9 cellular contexts compared by ENCODE assay signal in the genomic region with DNA sequence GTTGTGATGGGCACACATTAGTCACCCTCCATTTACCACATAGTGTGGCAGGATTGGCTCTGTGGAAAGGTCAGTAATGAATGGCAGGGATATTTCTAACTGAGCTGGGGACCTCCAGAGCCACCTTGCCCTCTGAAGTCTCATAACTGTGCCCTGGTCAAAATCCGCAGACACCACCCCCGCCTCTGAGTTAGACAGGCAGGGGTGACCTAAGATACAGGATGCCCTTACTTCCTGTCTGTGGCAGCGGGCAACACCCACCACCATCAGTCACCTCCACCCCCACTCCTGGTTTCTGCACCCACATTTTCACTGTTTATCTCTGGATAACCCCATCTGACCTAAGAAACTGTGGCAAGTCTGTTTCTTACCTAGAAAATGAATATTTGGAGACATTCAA. TPM values are rescaled to one million over a fixed set of nuclear protein-coding genes. Genes with fewer than 3 reads are reported as not detected.
A peak's percentile ranks its signal among the peaks of the same experiment; 100 is the strongest.
DNase-seq lines count a peak whose midpoint lies in the region; ATAC-seq, FAIRE-seq and TF ChIP-seq lines count a peak whose summit lies in the region.
"Had no signal": no experiment of that assay in that cellular context is flagged by ENCODE, and none has a peak within 500 bp of the region (broad histone marks: within the 10 kb centered on the region; RNA-seq: fewer than 3 reads in every experiment).

No MANE protein-coding gene starts in this region.

- H3K9me3 Mint-ChIP-seq in T-cell, result no peaks in the 10 kb centered on the region
- no peaks in the 10 kb centered on the region for H3K9me3 Mint-ChIP-seq in activated naive CD4-positive, alpha-beta T cell treated with anti-CD3 and anti-CD28 coated beads, Interleukin-2, amount 50 U/mL, for 72 hours

- H3K4me3 ChIP-seq in hepatocyte (no peak overlapping the region), small intestine (ENCODE audit: low read depth in 1 of 2, low read length in 2 of 2) (no peak overlapping the region)

- DNase-seq in T-cell (peak in 30 of 34 experiments; percentile 10 to 56 (median 34)), hepatocyte (ENCODE audit: low spot score) (no peak), small intestine (no peak)
- DNase-seq in activated naive CD4-positive, alpha-beta T cell treated with anti-CD3 and anti-CD28 coated beads, Interleukin-2, amount 50 U/mL, for 72 hours (ENCODE audit: low spot score in 2 of 2), result peak; percentile 46 to 90
- peak; percentile 58 to 73 for DNase-seq in stimulated activated CD8-positive, alpha-beta memory T cell treated with anti-CD3 and anti-CD28 coated beads, Interleukin-7, amount 100 ng/mL, for 4 hours (ENCODE audit: low read depth in 2 of 2)

- no peaks in the 10 kb centered on the region for H3K27me3 ChIP-seq in hepatocyte
- no peaks in the 10 kb centered on the region for H3K27me3 ChIP-seq in small intestine (ENCODE audit: control insufficient read depth in 2 of 2, insufficient read depth in 2 of 2, low read length in 2 of 2)

- H3K9me3 ChIP-seq in hepatocyte (ENCODE audit: low read depth) (no peaks in the 10 kb centered on the region), small intestine (ENCODE audit: control insufficient read depth, low read depth) (no peaks in the 10 kb centered on the region)

- H3K4me2 ChIP-seq in hepatocyte, result no peak overlapping the region

- no peaks in the 10 kb centered on the region for H3K36me3 Mint-ChIP-seq in T-cell
- H3K36me3 Mint-ChIP-seq in activated naive CD4-positive, alpha-beta T cell treated with anti-CD3 and anti-CD28 coated beads, Interleukin-2, amount 50 U/mL, for 72 hours, result no peaks in the 10 kb centered on the region

- peak; percentile 67 for ATAC-seq in GM21737 (IDR thresholded peaks at IDR 0.05; ENCODE audit: unreplicated experiment)
- ATAC-seq in T-cell (replicated peaks in 1 of 4), result peak; percentile 79 to 89 (median 88)
- peak; percentile 88 to 95 for ATAC-seq in activated naive CD4-positive, alpha-beta T cell treated with anti-CD3 and anti-CD28 coated beads, Interleukin-2, amount 50 U/mL, for 72 hours
- no peak for ATAC-seq in GM21447 (IDR thresholded peaks at IDR 0.05; ENCODE audit: unreplicated experiment)

- no peaks in the 10 kb centered on the region for H3K79me2 ChIP-seq in hepatocyte
- H3K79me2 ChIP-seq: parathyroid adenoma had no signal

- peaks cover 0 to 1% of the 10 kb centered on the region in 2 donors for H3K27me3 Mint-ChIP-seq in T-cell

- FAIRE-seq in small intestine (lab: Jason Lieb, UNC), result no peak

- H3K27ac Mint-ChIP-seq in T-cell, result peak overlapping the region in 1 of 2 donors; percentile 7
- H3K27ac Mint-ChIP-seq in activated naive CD4-positive, alpha-beta T cell treated with anti-CD3 and anti-CD28 coated beads, Interleukin-2, amount 50 U/mL, for 72 hours, result peak overlapping the region in 1 of 2 donors; percentile 81

- H3K27ac ChIP-seq in hepatocyte, result no peak overlapping the region
- H3K27ac ChIP-seq in small intestine (ENCODE audit: low read depth in 1 of 2, low read length in 1 of 2), result no peak overlapping the region
- H3K27ac ChIP-seq: parathyroid adenoma had no signal

- peak overlapping the region in 2 of 3 donors; percentile 10 to 44 for H3K4me3 Mint-ChIP-seq in T-cell

- no peak overlapping the region for H2AFZ ChIP-seq in hepatocyte
- H2AFZ ChIP-seq: parathyroid adenoma had no signal

- no peaks in the 10 kb centered on the region for H4K20me1 ChIP-seq in hepatocyte (ENCODE audit: insufficient read depth, poor library complexity, severe bottlenecking)

- CTCF ChIA-PET in T-cell (lab: Charles Lee), result interaction anchor here in 1 of 2 donors (0.6 to 1.7 kb wide), 4 partner anchors 9 to 33 kb away, joined by 3 to 7 read pairs (median 5); no protein-coding TSS in a partner anchor

- TF ChIP-seq CTCF in hepatocyte (IDR thresholded peaks at IDR 0.05; ENCODE audit: poor library complexity), result no peak

- POLR2A ChIA-PET in T-cell (lab: Charles Lee), result no interaction called here

- WGBS in hepatocyte (ENCODE audit: low lambda C conversion rate, missing lambda C conversion rate), result 84% methylated on average over 3 of the region's 3 CpGs
- 66 to 91% (median 78%) methylated on average over 3 of the region's 3 CpGs for WGBS in small intestine, 3 donors

- H3K36me3 ChIP-seq in hepatocyte (replicated peaks; ENCODE audit: insufficient read depth, low read depth), result no peaks in the 10 kb centered on the region
- no peaks in the 10 kb centered on the region for H3K36me3 ChIP-seq in small intestine (ENCODE audit: control insufficient read depth in 2 of 2, insufficient read depth in 2 of 2, low read length in 2 of 2)

- no peaks in the 10 kb centered on the region for H3K9me2 ChIP-seq in hepatocyte (replicated peaks; ENCODE audit: insufficient read depth)

- peaks cover 3% of the 10 kb centered on the region for H3K4me1 ChIP-seq in hepatocyte (ENCODE audit: insufficient read depth)
- H3K4me1 ChIP-seq in small intestine (ENCODE audit: control insufficient read depth in 2 of 2, insufficient read depth in 1 of 2, low read depth in 1 of 2, low read length in 1 of 2), result peaks cover 0 to 3% of the 10 kb centered on the region in 2 donors
- H3K4me1 ChIP-seq: parathyroid adenoma had no signal

- peaks cover 40 to 54% (median 48%) of the 10 kb centered on the region in 3 donors for H3K4me1 Mint-ChIP-seq in T-cell

RNA-seq across cellular contexts. Expression of a gene that starts 25.5 kb away (rescaled TPM):
- total RNA-seq in T-cell (10 to 100 TPM in 1 of 5 donors, 1 to 10 TPM in 4; 2.9 to 15.6 (median 4.6) TPM), hepatocyte (6.3 and 7.3 TPM in 2 replicates)
- 10 to 100 TPM; 36.0 to 64.5 TPM for total RNA-seq in activated naive CD4-positive, alpha-beta T cell treated with anti-CD3 and anti-CD28 coated beads, Interleukin-2, amount 50 U/mL, for 72 hours
- polyA plus RNA-seq in hepatocyte (7.6 and 18.1 TPM in 2 replicates), small intestine (1 to 10 TPM in 1 of 3 donors, under 1 TPM in 2; 0.27 to 2.8 (median 0.45) TPM)

RNA-seq across cellular contexts. Expression of a gene that starts 40.6 kb away (rescaled TPM):
- total RNA-seq in T-cell (10 to 100 TPM; 10.5 to 20.8 (median 18.7) TPM), hepatocyte (6.8 and 7.5 TPM in 2 replicates)
- total RNA-seq in activated naive CD4-positive, alpha-beta T cell treated with anti-CD3 and anti-CD28 coated beads, Interleukin-2, amount 50 U/mL, for 72 hours, result 1 to 10 TPM; 3.6 to 5.2 TPM
- polyA plus RNA-seq in hepatocyte (4.0 and 5.3 TPM in 2 replicates), small intestine (1 to 10 TPM; 4.9 to 9.4 (median 5.0) TPM)

RNA-seq across cellular contexts. Expression of a gene that starts 54.7 kb away (rescaled TPM):
- total RNA-seq in T-cell, result not detected
- not detected for total RNA-seq in activated naive CD4-positive, alpha-beta T cell treated with anti-CD3 and anti-CD28 coated beads, Interleukin-2, amount 50 U/mL, for 72 hours
- 0.04 TPM in 1 of 2 replicates, not detected in the other for total RNA-seq in hepatocyte
- polyA plus RNA-seq in hepatocyte, result not detected in 2 replicates
- under 1 TPM in 1 of 3 donors, not detected in 2; 0.01 TPM for polyA plus RNA-seq in small intestine
- total RNA-seq: dermis microvascular lymphatic vessel endothelial cell had no signal

Comparison
In these comparisons a context has a peak if more than half of its experiments do, and no peak if none do; other contexts are left out.
1. DNase-seq: peak in T-cell (30 of 34), activated naive CD4-positive, alpha-beta T cell treated with anti-CD3 and anti-CD28 coated beads, Interleukin-2, amount 50 U/mL, for 72 hours (2 of 2) and stimulated activated CD8-positive, alpha-beta memory T cell treated with anti-CD3 and anti-CD28 coated beads, Interleukin-7, amount 100 ng/mL, for 4 hours (2 of 2); none in hepatocyte (single experiment) and small intestine (single experiment).